Comparison of ENCODE assay signal across 13 cellular contexts in genomic region chr5:66169534-66169933, GRCh38. TPM values are rescaled to one million over a fixed set of nuclear protein-coding genes. Genes with fewer than 3 reads are reported as not detected.
A peak's percentile ranks its signal among the peaks of the same experiment; 100 is the strongest.
DNase-seq lines count a peak whose midpoint lies in the region; ATAC-seq and TF ChIP-seq lines count a peak whose summit lies in the region.
"Had no signal": no experiment of that assay in that cellular context is flagged by ENCODE, and none has a peak within 500 bp of the region (broad histone marks: within the 10 kb centered on the region; RNA-seq: fewer than 3 reads in every experiment).

No MANE protein-coding gene starts in this region.

- no peaks in the 10 kb centered on the region for H3K27me3 ChIP-seq in heart left ventricle
- H3K27me3 ChIP-seq: adrenal gland, pancreas had no signal

- H3K27ac ChIP-seq in heart left ventricle, result no peak overlapping the region
- H3K27ac ChIP-seq: adrenal gland, KMS-11, pancreas had no signal

- H3K4me3 ChIP-seq in heart left ventricle, result no peak overlapping the region
- H3K4me3 ChIP-seq: adrenal gland, pancreas had no signal

- H3K4me1 ChIP-seq in heart left ventricle, result peaks cover 0 to 9% (median 0%) of the 10 kb centered on the region in 12 donors
- H3K4me1 ChIP-seq: pancreas had no signal

- intact Hi-C loops in activated B cell treated with CpG ODN at 0.5 μM for 24 hours (cut with micrococcal nuclease) (no loop called here), heart left ventricle (cut with DNase I) (loop anchor here in 1 of 10 donors (10.0 kb wide), 1 partner anchor 575 kb away; no protein-coding TSS in a partner anchor)

- H3K9me3 ChIP-seq in heart left ventricle, result no peaks in the 10 kb centered on the region
- H3K9me3 ChIP-seq: adrenal gland, pancreas had no signal

- peak in 1 of 2 donors; percentile 6 for DNase-seq in activated T-cell treated with anti-CD3 and anti-CD28 coated beads, Interleukin-2, amount 50 U/mL, for 72 hours
- DNase-seq in activated T-cell treated with anti-CD3 and anti-CD28 coated beads, Interleukin-2, amount 50 U/mL, for 1 hour, result no peak
- DNase-seq in activated B cell treated with CpG ODN at 0.5 μM for 24 hours, result no peak
- DNase-seq in stimulated activated naive B cell treated with anti-CD40 and anti-IgM and Interleukin-4, amounts not matched to agents 10 μg/mL and 1 μg/mL and 100 μg/mL, for 72 hours, result no peak
- DNase-seq in COLO829 (ENCODE audit: low spot score), result no peak
- no peak for DNase-seq in heart left ventricle
- DNase-seq: adrenal gland; NCI-H226; pancreas; stimulated activated naive CD4-positive, alpha-beta T cell treated with Interleukin-2 at 50 U/mL for 16 hours had no signal

- no peaks in the 10 kb centered on the region for H3K27me3 Mint-ChIP-seq in activated T-cell treated with anti-CD3 and anti-CD28 coated beads, Interleukin-2, amount 50 U/mL, for 72 hours (ENCODE audit: low read depth)
- H3K27me3 Mint-ChIP-seq in activated B cell treated with CpG ODN at 0.5 μM for 24 hours, result no peaks in the 10 kb centered on the region
- H3K27me3 Mint-ChIP-seq in stimulated activated naive B cell treated with anti-CD40 and anti-IgM and Interleukin-4, amounts not matched to agents 10 μg/mL and 1 μg/mL and 100 μg/mL, for 72 hours, result no peaks in the 10 kb centered on the region

- peaks cover 8 to 20% of the 10 kb centered on the region in 2 donors for H3K36me3 Mint-ChIP-seq in activated T-cell treated with anti-CD3 and anti-CD28 coated beads, Interleukin-2, amount 50 U/mL, for 72 hours (ENCODE audit: insufficient read depth in 2 of 2)
- H3K36me3 Mint-ChIP-seq in activated B cell treated with CpG ODN at 0.5 μM for 24 hours (ENCODE audit: low read depth), result peaks cover 61% of the 10 kb centered on the region
- H3K36me3 Mint-ChIP-seq in stimulated activated naive B cell treated with anti-CD40 and anti-IgM and Interleukin-4, amounts not matched to agents 10 μg/mL and 1 μg/mL and 100 μg/mL, for 72 hours, result peaks cover 18 to 32% of the 10 kb centered on the region in 2 donors

- no peaks in the 10 kb centered on the region for H3K9me3 Mint-ChIP-seq in activated T-cell treated with anti-CD3 and anti-CD28 coated beads, Interleukin-2, amount 50 U/mL, for 72 hours
- H3K9me3 Mint-ChIP-seq in activated B cell treated with CpG ODN at 0.5 μM for 24 hours, result no peaks in the 10 kb centered on the region
- H3K9me3 Mint-ChIP-seq in stimulated activated naive B cell treated with anti-CD40 and anti-IgM and Interleukin-4, amounts not matched to agents 10 μg/mL and 1 μg/mL and 100 μg/mL, for 72 hours, result no peaks in the 10 kb centered on the region

- POLR2A ChIA-PET in activated B cell treated with CpG ODN at 0.5 μM for 24 hours (lab: Charles Lee), result no interaction called here

- no peak overlapping the region for H3K27ac Mint-ChIP-seq in activated T-cell treated with anti-CD3 and anti-CD28 coated beads, Interleukin-2, amount 50 U/mL, for 72 hours
- H3K27ac Mint-ChIP-seq in activated B cell treated with CpG ODN at 0.5 μM for 24 hours, result no peak overlapping the region
- no peak overlapping the region for H3K27ac Mint-ChIP-seq in stimulated activated naive B cell treated with anti-CD40 and anti-IgM and Interleukin-4, amounts not matched to agents 10 μg/mL and 1 μg/mL and 100 μg/mL, for 72 hours

- ATAC-seq in activated T-cell treated with anti-CD3 and anti-CD28 coated beads, Interleukin-2, amount 50 U/mL, for 72 hours (replicated peaks in 1 of 2), result peak; percentile 89 to 90
- ATAC-seq in HG03039 (IDR thresholded peaks at IDR 0.05; ENCODE audit: unreplicated experiment) (peak; percentile 60), activated B cell treated with CpG ODN at 0.5 μM for 24 hours (ENCODE audit: low read depth) (peak; percentile 71), heart left ventricle (no peak), GM18519 (IDR thresholded peaks at IDR 0.05; ENCODE audit: low FRiP score, unreplicated experiment) (no peak)
- peak; percentile 82 to 94 for ATAC-seq in stimulated activated naive B cell treated with anti-CD40 and anti-IgM and Interleukin-4, amounts not matched to agents 10 μg/mL and 1 μg/mL and 100 μg/mL, for 72 hours (replicated peaks)
- ATAC-seq: pancreas had no signal

- H3K4me3 Mint-ChIP-seq in activated T-cell treated with anti-CD3 and anti-CD28 coated beads, Interleukin-2, amount 50 U/mL, for 72 hours, result no peak overlapping the region
- no peak overlapping the region for H3K4me3 Mint-ChIP-seq in activated B cell treated with CpG ODN at 0.5 μM for 24 hours
- no peak overlapping the region for H3K4me3 Mint-ChIP-seq in stimulated activated naive B cell treated with anti-CD40 and anti-IgM and Interleukin-4, amounts not matched to agents 10 μg/mL and 1 μg/mL and 100 μg/mL, for 72 hours

- CTCF ChIA-PET in activated B cell treated with CpG ODN at 0.5 μM for 24 hours (lab: Charles Lee), result no interaction called here

- peaks cover 0 to 97% (median 87%) of the 10 kb centered on the region in 9 donors for H3K36me3 ChIP-seq in heart left ventricle

- no peak for TF ChIP-seq POLR2A in heart left ventricle (IDR thresholded peaks at IDR 0.05)

- TF ChIP-seq CTCF in activated B cell treated with CpG ODN at 0.5 μM for 24 hours (IDR thresholded peaks at IDR 0.05), result no peak
- TF ChIP-seq CTCF in heart left ventricle (IDR thresholded peaks at IDR 0.05), result no peak

- WGBS in heart left ventricle, 4 donors, result 92 to 94% (median 93%) methylated on average over 4 of the region's 4 CpGs

- peaks cover 50% of the 10 kb centered on the region for H3K4me1 Mint-ChIP-seq in activated T-cell treated with anti-CD3 and anti-CD28 coated beads, Interleukin-2, amount 50 U/mL, for 72 hours (ENCODE audit: low read depth)
- peaks cover 14% of the 10 kb centered on the region for H3K4me1 Mint-ChIP-seq in activated B cell treated with CpG ODN at 0.5 μM for 24 hours
- peaks cover 6 to 7% of the 10 kb centered on the region in 2 donors for H3K4me1 Mint-ChIP-seq in stimulated activated naive B cell treated with anti-CD40 and anti-IgM and Interleukin-4, amounts not matched to agents 10 μg/mL and 1 μg/mL and 100 μg/mL, for 72 hours

RNA-seq across cellular contexts. Expression of gene SREK1, which starts 25.4 kb away (rescaled TPM):
- 10 to 100 TPM; 63.1 to 76.7 TPM for total RNA-seq in activated T-cell treated with anti-CD3 and anti-CD28 coated beads, Interleukin-2, amount 50 U/mL, for 72 hours
- total RNA-seq in activated B cell treated with CpG ODN at 0.5 μM for 24 hours (78.2 and 104 TPM in 2 replicates), heart left ventricle (10 to 100 TPM; 13.5 to 34.2 (median 28.4) TPM)
- 10 to 100 TPM; 17.0 to 25.7 TPM for polyA plus RNA-seq in heart left ventricle

Comparison
In these comparisons a context has a peak if more than half of its experiments do, and no peak if none do; other contexts are left out.
1. ATAC-seq: peak in activated T-cell treated with anti-CD3 and anti-CD28 coated beads, Interleukin-2, amount 50 U/mL, for 72 hours (2 of 2), HG03039 (single experiment), activated B cell treated with CpG ODN at 0.5 μM for 24 hours (single experiment) and stimulated activated naive B cell treated with anti-CD40 and anti-IgM and Interleukin-4, amounts not matched to agents 10 μg/mL and 1 μg/mL and 100 μg/mL, for 72 hours (2 of 2); none in heart left ventricle (0 of 4) and GM18519 (single experiment).